1 cellular context compared by ENCODE assay signal in the genomic region with DNA sequence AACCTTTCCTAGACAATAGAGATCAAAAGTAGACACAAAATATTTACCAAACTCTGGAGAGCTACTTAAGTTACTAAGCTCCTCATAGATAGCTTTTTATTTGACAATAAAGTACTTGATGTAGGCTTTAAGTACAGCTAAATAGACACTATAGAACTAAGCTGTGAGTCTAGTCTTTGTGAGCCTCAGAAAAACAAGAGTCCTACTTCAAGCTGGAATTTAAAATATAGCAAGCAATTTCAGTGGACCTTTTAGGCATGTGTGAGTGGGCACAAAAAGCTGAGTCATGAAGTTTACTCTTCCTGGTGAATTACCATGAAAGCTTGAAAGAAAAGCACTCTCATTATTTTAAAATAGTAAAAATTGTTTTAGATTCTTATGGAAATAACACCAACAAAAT.
TF ChIP-seq lines count a peak whose summit lies in the region.

No MANE protein-coding gene starts in this region.

TF ChIP-seq in GM23338, 12 proteins besides CTCF, POLR2A, EP300 and RAD21 (continued from another document):
- TF ChIP-seq, protein P1, sequence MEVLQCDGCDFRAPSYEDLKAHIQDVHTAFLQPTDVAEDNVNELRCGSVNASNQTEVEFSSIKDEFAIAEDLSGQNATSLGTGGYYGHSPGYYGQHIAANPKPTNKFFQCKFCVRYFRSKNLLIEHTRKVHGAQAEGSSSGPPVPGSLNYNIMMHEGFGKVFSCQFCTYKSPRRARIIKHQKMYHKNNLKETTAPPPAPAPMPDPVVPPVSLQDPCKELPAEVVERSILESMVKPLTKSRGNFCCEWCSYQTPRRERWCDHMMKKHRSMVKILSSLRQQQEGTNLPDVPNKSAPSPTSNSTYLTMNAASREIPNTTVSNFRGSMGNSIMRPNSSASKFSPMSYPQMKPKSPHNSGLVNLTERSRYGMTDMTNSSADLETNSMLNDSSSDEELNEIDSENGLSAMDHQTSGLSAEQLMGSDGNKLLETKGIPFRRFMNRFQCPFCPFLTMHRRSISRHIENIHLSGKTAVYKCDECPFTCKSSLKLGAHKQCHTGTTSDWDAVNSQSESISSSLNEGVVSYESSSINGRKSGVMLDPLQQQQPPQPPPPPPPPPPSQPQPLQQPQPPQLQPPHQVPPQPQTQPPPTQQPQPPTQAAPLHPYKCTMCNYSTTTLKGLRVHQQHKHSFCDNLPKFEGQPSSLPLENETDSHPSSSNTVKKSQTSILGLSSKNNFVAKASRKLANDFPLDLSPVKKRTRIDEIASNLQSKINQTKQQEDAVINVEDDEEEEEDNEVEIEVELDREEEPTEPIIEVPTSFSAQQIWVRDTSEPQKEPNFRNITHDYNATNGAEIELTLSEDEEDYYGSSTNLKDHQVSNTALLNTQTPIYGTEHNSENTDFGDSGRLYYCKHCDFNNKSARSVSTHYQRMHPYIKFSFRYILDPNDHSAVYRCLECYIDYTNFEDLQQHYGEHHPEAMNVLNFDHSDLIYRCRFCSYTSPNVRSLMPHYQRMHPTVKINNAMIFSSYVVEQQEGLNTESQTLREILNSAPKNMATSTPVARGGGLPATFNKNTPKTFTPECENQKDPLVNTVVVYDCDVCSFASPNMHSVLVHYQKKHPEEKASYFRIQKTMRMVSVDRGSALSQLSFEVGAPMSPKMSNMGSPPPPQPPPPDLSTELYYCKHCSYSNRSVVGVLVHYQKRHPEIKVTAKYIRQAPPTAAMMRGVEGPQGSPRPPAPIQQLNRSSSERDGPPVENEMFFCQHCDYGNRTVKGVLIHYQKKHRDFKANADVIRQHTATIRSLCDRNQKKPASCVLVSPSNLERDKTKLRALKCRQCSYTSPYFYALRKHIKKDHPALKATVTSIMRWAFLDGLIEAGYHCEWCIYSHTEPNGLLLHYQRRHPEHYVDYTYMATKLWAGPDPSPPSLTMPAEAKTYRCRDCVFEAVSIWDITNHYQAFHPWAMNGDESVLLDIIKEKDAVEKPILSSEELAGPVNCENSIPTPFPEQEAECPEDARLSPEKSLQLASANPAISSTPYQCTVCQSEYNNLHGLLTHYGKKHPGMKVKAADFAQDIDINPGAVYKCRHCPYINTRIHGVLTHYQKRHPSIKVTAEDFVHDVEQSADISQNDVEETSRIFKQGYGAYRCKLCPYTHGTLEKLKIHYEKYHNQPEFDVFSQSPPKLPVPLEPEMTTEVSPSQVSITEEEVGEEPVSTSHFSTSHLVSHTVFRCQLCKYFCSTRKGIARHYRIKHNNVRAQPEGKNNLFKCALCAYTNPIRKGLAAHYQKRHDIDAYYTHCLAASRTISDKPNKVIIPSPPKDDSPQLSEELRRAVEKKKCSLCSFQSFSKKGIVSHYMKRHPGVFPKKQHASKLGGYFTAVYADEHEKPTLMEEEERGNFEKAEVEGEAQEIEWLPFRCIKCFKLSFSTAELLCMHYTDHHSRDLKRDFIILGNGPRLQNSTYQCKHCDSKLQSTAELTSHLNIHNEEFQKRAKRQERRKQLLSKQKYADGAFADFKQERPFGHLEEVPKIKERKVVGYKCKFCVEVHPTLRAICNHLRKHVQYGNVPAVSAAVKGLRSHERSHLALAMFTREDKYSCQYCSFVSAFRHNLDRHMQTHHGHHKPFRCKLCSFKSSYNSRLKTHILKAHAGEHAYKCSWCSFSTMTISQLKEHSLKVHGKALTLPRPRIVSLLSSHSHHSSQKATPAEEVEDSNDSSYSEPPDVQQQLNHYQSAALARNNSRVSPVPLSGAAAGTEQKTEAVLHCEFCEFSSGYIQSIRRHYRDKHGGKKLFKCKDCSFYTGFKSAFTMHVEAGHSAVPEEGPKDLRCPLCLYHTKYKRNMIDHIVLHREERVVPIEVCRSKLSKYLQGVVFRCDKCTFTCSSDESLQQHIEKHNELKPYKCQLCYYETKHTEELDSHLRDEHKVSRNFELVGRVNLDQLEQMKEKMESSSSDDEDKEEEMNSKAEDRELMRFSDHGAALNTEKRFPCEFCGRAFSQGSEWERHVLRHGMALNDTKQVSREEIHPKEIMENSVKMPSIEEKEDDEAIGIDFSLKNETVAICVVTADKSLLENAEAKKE (CRISPR knock-in tag; IDR thresholded peaks at IDR 0.05), result no peak
TF ChIP-seq in GM23338: peak in this region for 0.
